ENCODE assay signal across 8 cellular contexts in genomic region chr7:148986737-148987009, GRCh38. TPM values are rescaled to one million over a fixed set of nuclear protein-coding genes. Genes with fewer than 3 reads are reported as not detected.
DNase-seq lines count a peak whose midpoint lies in the region; FAIRE-seq and TF ChIP-seq lines count a peak whose summit lies in the region.

No MANE protein-coding gene starts in this region.

- intact Hi-C loops in Caco-2 (cut with micrococcal nuclease; ENCODE audit: unreplicated experiment) (loop anchor here (1.0 to 5.0 kb wide), 3 partner anchors 42 to 106 kb away; partner anchors contain the start of genes PDIA4 and ZNF786), mammary epithelial cell (cut with micrococcal nuclease) (loop anchor here (1.0 to 2.0 kb wide), 4 partner anchors 42 to 104 kb away; partner anchors contain the start of genes PDIA4 and ZNF786)

- H3K27ac ChIP-seq in Karpas-422 (ENCODE audit: low read length): no peak overlapping the region
- H3K27ac ChIP-seq in mammary epithelial cell (ENCODE audit: insufficient read depth, low read depth, low read length): no peak overlapping the region
- peak overlapping the region; percentile 71 for H3K27ac ChIP-seq in neutrophil
- H3K27ac ChIP-seq in small intestine (ENCODE audit: low read depth in 1 of 2, low read length in 1 of 2): no peak overlapping the region

- H3K27ac Mint-ChIP-seq in Caco-2 (ENCODE audit: unreplicated experiment): peak overlapping the region; percentile 85

- peaks cover 44% of the 10 kb centered on the region for H3K4me1 Mint-ChIP-seq in Caco-2 (ENCODE audit: low read depth, unreplicated experiment)

- in situ Hi-C loops in mammary epithelial cell (cut with MboI; ENCODE audit: low sequenced_read_pairs in 2 of 2): no loop called here

- TF ChIP-seq CTCF in Caco-2 (IDR thresholded peaks at IDR 0.05; ENCODE audit: insufficient read depth in 1 of 2, low read depth in 1 of 2, low read length in 1 of 2, severe bottlenecking in 1 of 2, unreplicated experiment in 1 of 2): no peak
- TF ChIP-seq CTCF in mammary epithelial cell (conservative IDR thresholded peaks at IDR 0.05 in 1 of 2, IDR thresholded peaks at IDR 0.05 in 1 of 2; ENCODE audit: extremely low read depth in 1 of 2, insufficient read depth in 1 of 2, low read depth in 1 of 2, low read length in 2 of 2): no peak
- TF ChIP-seq CTCF in neutrophil (IDR thresholded peaks at IDR 0.05): no peak

- no TSS peak for BruUV-seq in Caco-2 (replicated peaks; lab: Mats Ljungman, UMichigan)
- BruUV-seq in mammary epithelial cell (replicated peaks; lab: Mats Ljungman, UMichigan): no TSS peak

- dilution Hi-C loops in mammary epithelial cell (cut with HindIII; ENCODE audit: low sequenced_read_pairs): no loop called here

- WGBS in mammary epithelial cell (ENCODE audit: low coverage, missing lambda C conversion rate): 9% methylated on average over 1 of the region's 1 CpG
- 8 to 36% (median 12%) methylated on average over 1 of the region's 1 CpG for WGBS in small intestine, 3 donors

- no peaks in the 10 kb centered on the region for H3K9me3 Mint-ChIP-seq in Caco-2 (ENCODE audit: unreplicated experiment)

- H3K4me3 Mint-ChIP-seq in Caco-2 (ENCODE audit: unreplicated experiment): peak overlapping the region; percentile 84

- no peak for FAIRE-seq in small intestine (lab: Jason Lieb, UNC)

- H3K4me3 ChIP-seq in Caco-2 (ENCODE audit: low read depth, low read length): peak overlapping the region; percentile 19
- H3K4me3 ChIP-seq in Karpas-422 (ENCODE audit: low read length): 0 out of 2 replicates have a peak overlapping the region, but pooled peaks have one; percentile 15
- H3K4me3 ChIP-seq in mammary epithelial cell (replicated peaks in 1 of 3; ENCODE audit: insufficient read depth in 1 of 3, low read depth in 2 of 3, low read length in 3 of 3): no peak overlapping the region
- H3K4me3 ChIP-seq in neutrophil (ENCODE audit: low read depth in 1 of 2, low read length in 1 of 2): no peak overlapping the region
- no peak overlapping the region for H3K4me3 ChIP-seq in small intestine (ENCODE audit: low read depth in 1 of 2, low read length in 2 of 2)

- POLR2A ChIA-PET in Caco-2 (lab: Charles Lee): no interaction called here

- CTCF ChIA-PET in Caco-2 (lab: Charles Lee): no interaction called here
- CTCF ChIA-PET in mammary epithelial cell (lab: Charles Lee; ENCODE audit: low non-redundant PET): no interaction called here

- no peaks in the 10 kb centered on the region for H3K9me2 ChIP-seq in Karpas-422 (replicated peaks; ENCODE audit: insufficient read depth, low read length)

- no peaks in the 10 kb centered on the region for H3K36me3 ChIP-seq in Caco-2 (ENCODE audit: control insufficient read depth, insufficient read depth, low read length)
- H3K36me3 ChIP-seq in Karpas-422 (ENCODE audit: insufficient read depth, low read length): no peaks in the 10 kb centered on the region
- no peaks in the 10 kb centered on the region for H3K36me3 ChIP-seq in mammary epithelial cell (ENCODE audit: insufficient read depth, low read length)
- H3K36me3 ChIP-seq in neutrophil: no peaks in the 10 kb centered on the region
- H3K36me3 ChIP-seq in small intestine (ENCODE audit: control insufficient read depth in 2 of 2, insufficient read depth in 2 of 2, low read length in 2 of 2): no peaks in the 10 kb centered on the region

- peaks cover 23% of the 10 kb centered on the region for H3K36me3 Mint-ChIP-seq in Caco-2 (ENCODE audit: insufficient read depth, unreplicated experiment)

- H3K27me3 Mint-ChIP-seq in Caco-2 (ENCODE audit: insufficient read depth, unreplicated experiment): no peaks in the 10 kb centered on the region

- no peaks in the 10 kb centered on the region for H3K79me2 ChIP-seq in Karpas-422 (ENCODE audit: low read length)
- H3K79me2 ChIP-seq in mammary epithelial cell (ENCODE audit: insufficient read depth, low read length): no peaks in the 10 kb centered on the region

- H3K27me3 ChIP-seq in Caco-2 (replicated peaks; ENCODE audit: control insufficient read depth, insufficient read depth, low read length): no peaks in the 10 kb centered on the region
- H3K27me3 ChIP-seq in Karpas-422 (ENCODE audit: low read length): no peaks in the 10 kb centered on the region
- no peaks in the 10 kb centered on the region for H3K27me3 ChIP-seq in mammary epithelial cell (ENCODE audit: insufficient read depth, low read length)
- H3K27me3 ChIP-seq in neutrophil: peaks cover 34% of the 10 kb centered on the region
- no peaks in the 10 kb centered on the region for H3K27me3 ChIP-seq in small intestine (ENCODE audit: control insufficient read depth in 2 of 2, insufficient read depth in 2 of 2, low read length in 2 of 2)

- peak overlapping the region; percentile 96 for H3K4me2 ChIP-seq in Karpas-422 (ENCODE audit: low read depth, low read length, poor library complexity, severe bottlenecking)
- H3K4me2 ChIP-seq in mammary epithelial cell (ENCODE audit: insufficient read depth, low read depth, low read length): peak overlapping the region; percentile 44

- H3K4me1 ChIP-seq in Caco-2 (peaks cover 13% of the 10 kb centered on the region), Karpas-422 (ENCODE audit: low read length) (peaks cover 38% of the 10 kb centered on the region), mammary epithelial cell (ENCODE audit: insufficient read depth, low read length) (peaks cover 27% of the 10 kb centered on the region), neutrophil (ENCODE audit: control insufficient read depth in 1 of 2, insufficient read depth in 1 of 2, low read depth in 1 of 2, low read length in 1 of 2) (peaks cover 34 to 55% of the 10 kb centered on the region in 2 experiments), small intestine (ENCODE audit: control insufficient read depth in 2 of 2, insufficient read depth in 1 of 2, low read depth in 1 of 2, low read length in 1 of 2) (peaks cover 0 to 5% of the 10 kb centered on the region in 2 donors)

- H3K9ac ChIP-seq in Karpas-422 (ENCODE audit: low read length): 0 out of 2 replicates have a peak overlapping the region, but pooled peaks have one; percentile 11
- H3K9ac ChIP-seq in mammary epithelial cell (ENCODE audit: insufficient read depth, low read length): no peak overlapping the region

- DNase-seq in Caco-2: no peak
- DNase-seq in Karpas-422: no peak
- DNase-seq in mammary epithelial cell: no peak
- no peak for DNase-seq in DMS79 (lab: John Stamatoyannopoulos, UW)
- no peak for DNase-seq in stimulated activated CD4-positive, alpha-beta T cell treated with anti-CD3 and anti-CD28 coated beads, Interleukin-1b, Interleukin-23, amount 100 ng/mL, for 48 hours
- no peak for DNase-seq in small intestine
- no peak for DNase-seq in DMS 273 treated with DMSO at 0.1 percent for 48 hours (lab: John Stamatoyannopoulos, UW)

- H4K20me1 ChIP-seq in Karpas-422 (ENCODE audit: insufficient read depth, low read depth, low read length) (no peaks in the 10 kb centered on the region), mammary epithelial cell (ENCODE audit: insufficient read depth, low read length) (no peaks in the 10 kb centered on the region)

- H2AFZ ChIP-seq in Karpas-422 (ENCODE audit: low read length) (no peak overlapping the region), mammary epithelial cell (ENCODE audit: low read depth, low read length) (no peak overlapping the region)

- no peaks in the 10 kb centered on the region for H3K9me3 ChIP-seq in Caco-2
- no peaks in the 10 kb centered on the region for H3K9me3 ChIP-seq in Karpas-422 (ENCODE audit: low read length)
- H3K9me3 ChIP-seq in mammary epithelial cell (replicated peaks; ENCODE audit: insufficient read depth, low read length): no peaks in the 10 kb centered on the region
- no peaks in the 10 kb centered on the region for H3K9me3 ChIP-seq in neutrophil
- H3K9me3 ChIP-seq in small intestine (ENCODE audit: control insufficient read depth, low read depth): no peaks in the 10 kb centered on the region

RNA-seq across cellular contexts. Expression of gene PDIA4, which starts 41.6 kb away (rescaled TPM):
- 192 and 197 TPM in 2 replicates for total RNA-seq in Caco-2 (2022)
- 71.3 and 116 TPM in 2 replicates for total RNA-seq in Karpas-422 (2014; rRNA removed; shearing (Covaris generic); ENCODE audit: low replicate concordance)
- 100 to 1,000 TPM; 175 to 189 TPM for total RNA-seq in mammary epithelial cell
- polyA plus RNA-seq in mammary epithelial cell: 194 TPM
- polyA minus RNA-seq in mammary epithelial cell: 145 TPM
- polyA plus RNA-seq in small intestine: 100 to 1,000 TPM in 1 of 3 donors, 10 to 100 TPM in 2; 19.9 to 239 (median 20.3) TPM

Comparison
In these comparisons a context has a peak if more than half of its experiments do, and no peak if none do; other contexts are left out.
1. H3K4me3 ChIP-seq: peak in Caco-2 (single experiment) and Karpas-422 (single experiment); none in mammary epithelial cell (0 of 3), neutrophil (0 of 2) and small intestine (0 of 2).